Comparison of ENCODE assay signal across 29 cellular contexts in genomic region chr16:11462861-11463260, GRCh38.
"Had no signal": no experiment of that assay in that cellular context is flagged by ENCODE, and none has a peak within 500 bp of the region (broad histone marks: within the 10 kb centered on the region; RNA-seq: fewer than 3 reads in every experiment).

No MANE protein-coding gene starts in this region.

- H3K27ac ChIP-seq: neural progenitor cell, neutrophil, pancreas, psoas muscle, right lobe of liver, sigmoid colon, suprapubic skin, testis, tibial artery, transverse colon, vagina had no signal

- H3K36me3 ChIP-seq: neural progenitor cell, pancreas, right lobe of liver, sigmoid colon, suprapubic skin, tibial artery, transverse colon, vagina had no signal

- ATAC-seq: naive thymus-derived CD8-positive, alpha-beta T cell; pancreas; psoas muscle; right cardiac atrium; right lobe of liver; stimulated activated memory B cell treated with anti-CD40 and anti-IgM and Interleukin-4, amounts not matched to agents 10 μg/mL and 1 μg/mL and 100 μg/mL, for 72 hours; stimulated activated naive CD8-positive, alpha-beta T cell treated with anti-CD3 and anti-CD28 coated beads, Interleukin-15, amount 100 ng/mL, for 72 hours; stimulated activated naive CD8-positive, alpha-beta T cell treated with anti-CD3 and anti-CD28 coated beads, Interleukin-15, Interleukin-2, amounts not matched to agents 100 U/mL and 50 U/mL, for 24 hours had no signal

- H3K4me3 ChIP-seq: neural progenitor cell, pancreas, psoas muscle, right lobe of liver, sigmoid colon, suprapubic skin, testis, tibial artery, transverse colon, vagina had no signal

- H3K27me3 ChIP-seq: neural progenitor cell, neutrophil, pancreas, right lobe of liver, sigmoid colon, suprapubic skin, testis, tibial artery, transverse colon, vagina had no signal

- H2AFZ ChIP-seq: neural progenitor cell had no signal

- H3K9me3 ChIP-seq: neutrophil, pancreas, psoas muscle, right lobe of liver, sigmoid colon, suprapubic skin, testis, tibial artery, transverse colon, vagina had no signal

- H3K9me3 Mint-ChIP-seq: naive B cell; naive thymus-derived CD8-positive, alpha-beta T cell; natural killer cell treated with Interleukin-12 subunit alpha and Interleukin-12 subunit beta and Interleukin-15 and Interleukin-18, amount 100 ng/mL, for 72 hours; stimulated activated memory B cell treated with anti-CD40 and anti-IgM and Interleukin-4, amounts not matched to agents 10 μg/mL and 1 μg/mL and 100 μg/mL, for 72 hours; stimulated activated naive CD8-positive, alpha-beta T cell treated with anti-CD3 and anti-CD28 coated beads, Interleukin-15, amount 100 ng/mL, for 72 hours; type B pancreatic cell had no signal

- H3K36me3 Mint-ChIP-seq: naive B cell; natural killer cell treated with Interleukin-12 subunit alpha and Interleukin-12 subunit beta and Interleukin-15 and Interleukin-18, amount 100 ng/mL, for 72 hours; neural progenitor cell; stimulated activated memory B cell treated with anti-CD40 and anti-IgM and Interleukin-4, amounts not matched to agents 10 μg/mL and 1 μg/mL and 100 μg/mL, for 72 hours had no signal

- H3K4me1 Mint-ChIP-seq: naive B cell; naive thymus-derived CD8-positive, alpha-beta T cell; stimulated activated memory B cell treated with anti-CD40 and anti-IgM and Interleukin-4, amounts not matched to agents 10 μg/mL and 1 μg/mL and 100 μg/mL, for 72 hours; stimulated activated naive CD8-positive, alpha-beta T cell treated with anti-CD3 and anti-CD28 coated beads, Interleukin-15, amount 100 ng/mL, for 72 hours had no signal

- DNase-seq: naive B cell; naive thymus-derived CD8-positive, alpha-beta T cell; nucleus accumbens; pancreas; psoas muscle; right lobe of liver; sigmoid colon; small intestine; stimulated activated CD4-positive, alpha-beta T cell treated with anti-CD3 and anti-CD28 coated beads, Interleukin-12 subunit alpha, Interleukin-12 subunit beta, amount 100 ng/mL, for 4 hours; stimulated activated CD4-positive, alpha-beta T cell treated with anti-CD3 and anti-CD28 coated beads, Interleukin-1b, Interleukin-23, amount 100 ng/mL, for 48 hours; stimulated activated CD4-positive, alpha-beta T cell treated with anti-CD3 and anti-CD28 coated beads, Interleukin-4, amount 100 ng/mL, for 1 hour; stimulated activated CD4-positive, alpha-beta T cell treated with anti-CD3 and anti-CD28 coated beads, Interleukin-4, amount 100 ng/mL, for 4 hours; stimulated activated CD8-positive, alpha-beta memory T cell treated with anti-CD3 and anti-CD28 coated beads, Interleukin-4, amount 100 ng/mL, for 48 hours; stimulated activated naive CD4-positive, alpha-beta T cell; stimulated activated naive CD8-positive, alpha-beta T cell treated with anti-CD3 and anti-CD28 coated beads, Interleukin-15, amount 100 ng/mL, for 72 hours; stimulated activated naive CD8-positive, alpha-beta T cell treated with anti-CD3 and anti-CD28 coated beads, Interleukin-15, Interleukin-2, amounts not matched to agents 100 U/mL and 50 U/mL, for 24 hours; substantia nigra; testis; tibial artery; transverse colon had no signal

- H3K27ac Mint-ChIP-seq: natural killer cell treated with Interleukin-12 subunit alpha and Interleukin-12 subunit beta and Interleukin-15 and Interleukin-18, amount 100 ng/mL, for 72 hours; neural progenitor cell; progenitor cell of endocrine pancreas; stimulated activated memory B cell treated with anti-CD40 and anti-IgM and Interleukin-4, amounts not matched to agents 10 μg/mL and 1 μg/mL and 100 μg/mL, for 72 hours; type B pancreatic cell had no signal

- H3K4me3 Mint-ChIP-seq: naive B cell; naive thymus-derived CD8-positive, alpha-beta T cell; natural killer cell treated with Interleukin-12 subunit alpha and Interleukin-12 subunit beta and Interleukin-15 and Interleukin-18, amount 100 ng/mL, for 72 hours; neural progenitor cell; stimulated activated memory B cell treated with anti-CD40 and anti-IgM and Interleukin-4, amounts not matched to agents 10 μg/mL and 1 μg/mL and 100 μg/mL, for 72 hours; stimulated activated naive CD8-positive, alpha-beta T cell treated with anti-CD3 and anti-CD28 coated beads, Interleukin-15, amount 100 ng/mL, for 72 hours; type B pancreatic cell had no signal

- H3K4me1 ChIP-seq: neural progenitor cell, pancreas, psoas muscle, right lobe of liver, sigmoid colon, suprapubic skin, testis, tibial artery, transverse colon, vagina had no signal

- H3K4me2 ChIP-seq: neural progenitor cell had no signal

- H3K27me3 Mint-ChIP-seq: naive B cell; naive thymus-derived CD8-positive, alpha-beta T cell; natural killer cell treated with Interleukin-12 subunit alpha and Interleukin-12 subunit beta and Interleukin-15 and Interleukin-18, amount 100 ng/mL, for 72 hours; stimulated activated memory B cell treated with anti-CD40 and anti-IgM and Interleukin-4, amounts not matched to agents 10 μg/mL and 1 μg/mL and 100 μg/mL, for 72 hours; stimulated activated naive CD8-positive, alpha-beta T cell treated with anti-CD3 and anti-CD28 coated beads, Interleukin-15, amount 100 ng/mL, for 72 hours; type B pancreatic cell had no signal

- H3K9ac ChIP-seq: neural progenitor cell had no signal
